ENCODE assay signal across 8 cellular contexts in genomic region chr9:18208166-18209059, GRCh38.
A peak's percentile ranks its signal among the peaks of the same experiment; 100 is the strongest.
DNase-seq lines count a peak whose midpoint lies in the region; ATAC-seq, FAIRE-seq and TF ChIP-seq lines count a peak whose summit lies in the region.

No MANE protein-coding gene starts in this region.

- FAIRE-seq in urothelium cell line (lab: Jason Lieb, UNC), result no peak

- H3K4me3 ChIP-seq in WERI-Rb-1 (ENCODE audit: low read depth, low read length), result no peak overlapping the region
- H3K4me3 ChIP-seq in iPS DF 6.9 (ENCODE audit: low read length), result no peak overlapping the region

- WGBS in iPS DF 6.9 (ENCODE audit: insufficient coverage, insufficient read length), result no CpG with 5 or more reads among the region's 3 CpGs

- DNase-seq in HS-5 (ENCODE audit: low read depth) (peak; percentile 16), WERI-Rb-1 (peak; percentile 48), iPS DF 6.9 (ENCODE audit: low read depth, low spot score) (peak; percentile 67), urothelium cell line (ENCODE audit: low spot score) (peak; percentile 19), HuH-7.5 (ENCODE audit: low spot score) (no peak)

- no peaks in the 10 kb centered on the region for H3K36me3 ChIP-seq in WERI-Rb-1
- H3K36me3 ChIP-seq in iPS DF 6.9 (ENCODE audit: control insufficient read depth, insufficient read depth, low read length), result no peaks in the 10 kb centered on the region

- ATAC-seq in HG03442 (IDR thresholded peaks at IDR 0.05; ENCODE audit: unreplicated experiment) (no peak), GM18517 (IDR thresholded peaks at IDR 0.05; ENCODE audit: unreplicated experiment) (no peak)

- H3K4me1 ChIP-seq in iPS DF 6.9 (ENCODE audit: control insufficient read depth, insufficient read depth, low read length), result no peaks in the 10 kb centered on the region

- H3K27ac ChIP-seq in C4-2B (no peak overlapping the region), WERI-Rb-1 (no peak overlapping the region), iPS DF 6.9 (ENCODE audit: low read length) (no peak overlapping the region)

- TF ChIP-seq CTCF in C4-2B (conservative IDR thresholded peaks at IDR 0.05) (peak; percentile 81), WERI-Rb-1 (IDR thresholded peaks at IDR 0.05; ENCODE audit: low read depth, low read length) (peak; percentile 60; the same call in 1 of the 2 replicates)

- H3K27me3 ChIP-seq in WERI-Rb-1 (ENCODE audit: insufficient read depth, low read depth, severe bottlenecking) (no peaks in the 10 kb centered on the region), iPS DF 6.9 (ENCODE audit: control insufficient read depth, insufficient read depth, low read length) (no peaks in the 10 kb centered on the region)

- H3K9me3 ChIP-seq in WERI-Rb-1 (ENCODE audit: severe bottlenecking) (no peaks in the 10 kb centered on the region), iPS DF 6.9 (ENCODE audit: control insufficient read depth, insufficient read depth, low read length) (no peaks in the 10 kb centered on the region)
